ENCODE assay signal across 1 cellular context in genomic region chr10:79082631-79083581, GRCh38.
TF ChIP-seq lines count a peak whose summit lies in the region.

No MANE protein-coding gene starts in this region.

TF ChIP-seq in GM23338, 12 proteins besides CTCF, POLR2A, EP300 and RAD21:
- TF ChIP-seq STAT1 (IDR thresholded peaks at IDR 0.05; ENCODE audit: unreplicated experiment) (no peak), REST (IDR thresholded peaks at IDR 0.05; ENCODE audit: unreplicated experiment) (no peak), ETS1 (IDR thresholded peaks at IDR 0.05) (no peak), CREB1 (CRISPR knock-in tag; IDR thresholded peaks at IDR 0.05; ENCODE audit: low read depth) (no peak), POLR2AphosphoS5 (IDR thresholded peaks at IDR 0.05; ENCODE audit: low read depth) (no peak), ZNF462 (CRISPR knock-in tag; IDR thresholded peaks at IDR 0.05) (no peak), NANOG (IDR thresholded peaks at IDR 0.05; ENCODE audit: borderline replicate concordance) (no peak), ZNF114 (CRISPR knock-in tag; IDR thresholded peaks at IDR 0.05) (no peak), ZNF331 (CRISPR knock-in tag; IDR thresholded peaks at IDR 0.05; ENCODE audit: low read depth) (no peak), EZH2phosphoT487 (IDR thresholded peaks at IDR 0.05; ENCODE audit: unreplicated experiment) (no peak), EZH2 (IDR thresholded peaks at IDR 0.05; ENCODE audit: low read depth, unreplicated experiment) (no peak), JUNB (IDR thresholded peaks at IDR 0.05; ENCODE audit: unreplicated experiment) (no peak)
